Comparison of ENCODE assay signal across 16 cellular contexts in genomic region chr12:107580750-107581529, GRCh38.
A peak's percentile ranks its signal among the peaks of the same experiment; 100 is the strongest.
DNase-seq lines count a peak whose midpoint lies in the region; ATAC-seq, FAIRE-seq and TF ChIP-seq lines count a peak whose summit lies in the region.
"Had no signal": no experiment of that assay in that cellular context is flagged by ENCODE, and none has a peak within 500 bp of the region (broad histone marks: within the 10 kb centered on the region; RNA-seq: fewer than 3 reads in every experiment).

No MANE protein-coding gene starts in this region.

- intact Hi-C loops in right cardiac atrium (cut with DNase I), result no loop called here

- no peak overlapping the region for H3K27ac ChIP-seq in right cardiac atrium (ENCODE audit: low read length)
- H3K27ac ChIP-seq in neuronal stem cell (replicated peaks; ENCODE audit: low read length), result no peak overlapping the region
- H3K27ac ChIP-seq: BLaER1, SJCRH30 had no signal

- peaks cover 0 to 5% of the 10 kb centered on the region in 2 donors for H3K9me3 Mint-ChIP-seq in activated T-cell treated with anti-CD3 and anti-CD28 coated beads, Interleukin-2, amount 50 U/mL, for 72 hours
- H3K9me3 Mint-ChIP-seq: dendritic cell treated with granulocyte-macrophage colony-stimulating factor and Interleukin-4, amounts not matched to agents 40 ng/mL and 50 ng/mL, for 4 days had no signal

- WGBS in right cardiac atrium, result 27% methylated on average over 64 of the region's 64 CpGs
- no CpG with 5 or more reads among the region's 64 CpGs for WGBS in neuronal stem cell (ENCODE audit: extremely low coverage in 2 of 2, insufficient read length in 2 of 2, insufficient replicate concordance in 1 of 2), 2 donors

- ATAC-seq in right cardiac atrium (no peak), HG03280 (IDR thresholded peaks at IDR 0.05; ENCODE audit: unreplicated experiment) (no peak), GM21717 (IDR thresholded peaks at IDR 0.05; ENCODE audit: unreplicated experiment) (no peak)
- no peak for ATAC-seq in activated T-cell treated with anti-CD3 and anti-CD28 coated beads, Interleukin-2, amount 50 U/mL, for 72 hours (replicated peaks in 1 of 2)

- H2BK120ac ChIP-seq in neuronal stem cell (ENCODE audit: low read depth, low read length), result no peak overlapping the region

- no peak overlapping the region for H4K8ac ChIP-seq in neuronal stem cell (ENCODE audit: low read depth, low read length)

- H3K36me3 Mint-ChIP-seq in activated T-cell treated with anti-CD3 and anti-CD28 coated beads, Interleukin-2, amount 50 U/mL, for 72 hours (ENCODE audit: insufficient read depth in 2 of 2), result peaks cover 2 to 3% of the 10 kb centered on the region in 2 donors

- H3K27me3 Mint-ChIP-seq in activated T-cell treated with anti-CD3 and anti-CD28 coated beads, Interleukin-2, amount 50 U/mL, for 72 hours (ENCODE audit: low read depth), result no peaks in the 10 kb centered on the region
- H3K27me3 Mint-ChIP-seq: dendritic cell treated with granulocyte-macrophage colony-stimulating factor and Interleukin-4, amounts not matched to agents 40 ng/mL and 50 ng/mL, for 4 days had no signal

- H3K4me3 Mint-ChIP-seq in activated T-cell treated with anti-CD3 and anti-CD28 coated beads, Interleukin-2, amount 50 U/mL, for 72 hours, result no peak overlapping the region
- H3K4me3 Mint-ChIP-seq: dendritic cell treated with granulocyte-macrophage colony-stimulating factor and Interleukin-4, amounts not matched to agents 40 ng/mL and 50 ng/mL, for 4 days had no signal

- no peaks in the 10 kb centered on the region for H3K36me3 ChIP-seq in neuronal stem cell (replicated peaks in 1 of 2; ENCODE audit: control insufficient read depth in 2 of 2, insufficient read depth in 2 of 2, low read length in 2 of 2)
- H3K36me3 ChIP-seq: BLaER1, SJCRH30 had no signal

- H3K4me1 Mint-ChIP-seq in activated T-cell treated with anti-CD3 and anti-CD28 coated beads, Interleukin-2, amount 50 U/mL, for 72 hours (ENCODE audit: low read depth), result no peaks in the 10 kb centered on the region

- no peak overlapping the region for H3K9ac ChIP-seq in neuronal stem cell (ENCODE audit: low read depth, low read length, poor library complexity)
- H3K9ac ChIP-seq: BLaER1 had no signal

- peak; percentile 56 for DNase-seq in AG20443 (ENCODE audit: low spot score)
- no peak for DNase-seq in astrocyte of the cerebellum (ENCODE audit: low read depth)
- DNase-seq in right cardiac atrium, result no peak
- DNase-seq in neuronal stem cell (ENCODE audit: low spot score), result peak; percentile 9
- DNase-seq in activated T-cell treated with anti-CD3 and anti-CD28 coated beads, Interleukin-2, amount 50 U/mL, for 72 hours, result no peak
- no peak for DNase-seq in urothelium cell line (ENCODE audit: low spot score)
- DNase-seq: activated effector memory CD4-positive, alpha-beta T cell treated with anti-CD3 and anti-CD28 coated beads, Interleukin-2, amount 50 U/mL, for 16 hours; HCEC 1CT; Kasumi-1; NCI-H345; SJCRH30 had no signal

- in situ Hi-C loops in astrocyte of the cerebellum (cut with HindIII; ENCODE audit: low sequenced_read_pairs), result no loop called here

- no peak overlapping the region for H2BK15ac ChIP-seq in neuronal stem cell (ENCODE audit: low read length)

- H3K14ac ChIP-seq in neuronal stem cell (ENCODE audit: low read length), result no peak overlapping the region

- peak overlapping the region; percentile 50 for H3K4me2 ChIP-seq in neuronal stem cell (ENCODE audit: insufficient read depth, low read length, poor library complexity, severe bottlenecking)
- H3K4me2 ChIP-seq: BLaER1 had no signal

- no peak overlapping the region for H3K27ac Mint-ChIP-seq in activated T-cell treated with anti-CD3 and anti-CD28 coated beads, Interleukin-2, amount 50 U/mL, for 72 hours
- H3K27ac Mint-ChIP-seq: dendritic cell treated with granulocyte-macrophage colony-stimulating factor and Interleukin-4, amounts not matched to agents 40 ng/mL and 50 ng/mL, for 4 days had no signal

- no peak overlapping the region for H2BK5ac ChIP-seq in neuronal stem cell (ENCODE audit: low read length)

- H3K4ac ChIP-seq in neuronal stem cell (ENCODE audit: low read length), result no peak overlapping the region

- no peaks in the 10 kb centered on the region for H3K79me1 ChIP-seq in neuronal stem cell (ENCODE audit: low read depth, low read length)

- H3K4me1 ChIP-seq in right cardiac atrium (ENCODE audit: control insufficient read depth, insufficient read depth, low read length) (no peaks in the 10 kb centered on the region), neuronal stem cell (ENCODE audit: control insufficient read depth in 2 of 2, insufficient read depth in 1 of 2, low read depth in 1 of 2, low read length in 2 of 2) (peaks cover 0 to 20% of the 10 kb centered on the region in 2 donors)
- H3K4me1 ChIP-seq: SJCRH30 had no signal

- no peak overlapping the region for H4K91ac ChIP-seq in neuronal stem cell (ENCODE audit: low read depth, low read length, poor library complexity)

- TF ChIP-seq CTCF in astrocyte of the cerebellum (IDR thresholded peaks at IDR 0.05; ENCODE audit: low read depth, low read length, missing control alignments), result no peak

- FAIRE-seq in urothelium cell line (lab: Jason Lieb, UNC), result no peak
- FAIRE-seq: islet of Langerhans had no signal

- no peak overlapping the region for H3K23ac ChIP-seq in neuronal stem cell (ENCODE audit: low read depth, low read length, poor library complexity)

- H3K9me3 ChIP-seq in right cardiac atrium (ENCODE audit: control insufficient read depth, low read length), result no peaks in the 10 kb centered on the region
- no peaks in the 10 kb centered on the region for H3K9me3 ChIP-seq in neuronal stem cell (replicated peaks in 1 of 2; ENCODE audit: control insufficient read depth in 2 of 2, insufficient read depth in 1 of 2, low read depth in 1 of 2, low read length in 2 of 2)
- H3K9me3 ChIP-seq: BLaER1, SJCRH30 had no signal

- H3K4me3 ChIP-seq in astrocyte of the cerebellum (ENCODE audit: low read depth, low read length), result peak overlapping the region; percentile 14
- H3K4me3 ChIP-seq in right cardiac atrium (ENCODE audit: low read length), result peak overlapping the region; percentile 17
- peak overlapping the region in 1 of 2 donors; percentile 58 for H3K4me3 ChIP-seq in neuronal stem cell (ENCODE audit: low read length in 2 of 2)
- H3K4me3 ChIP-seq: BLaER1, SJCRH30 had no signal

- no peak overlapping the region for H2AK5ac ChIP-seq in neuronal stem cell (ENCODE audit: low read depth, low read length)

- H3K27me3 ChIP-seq in right cardiac atrium (ENCODE audit: control insufficient read depth, insufficient read depth), result no peaks in the 10 kb centered on the region
- H3K27me3 ChIP-seq in neuronal stem cell (ENCODE audit: control insufficient read depth in 3 of 3, insufficient read depth in 3 of 3, low read depth in 1 of 3, low read length in 3 of 3), result peaks cover 0 to 11% (median 0%) of the 10 kb centered on the region in 3 experiments
- H3K27me3 ChIP-seq: BLaER1, SJCRH30 had no signal

- peak overlapping the region; percentile 45 for H3K18ac ChIP-seq in neuronal stem cell (ENCODE audit: low read length)

- no peak overlapping the region for H2AFZ ChIP-seq in neuronal stem cell (ENCODE audit: low read length)

- no peak overlapping the region for H2BK12ac ChIP-seq in neuronal stem cell (ENCODE audit: low read length)

Comparison
In these comparisons a context has a peak if more than half of its experiments do, and no peak if none do; other contexts are left out.
1. DNase-seq: peak in AG20443 (single experiment) and neuronal stem cell (single experiment); none in astrocyte of the cerebellum (single experiment), right cardiac atrium (0 of 3), activated T-cell treated with anti-CD3 and anti-CD28 coated beads, Interleukin-2, amount 50 U/mL, for 72 hours (0 of 2) and urothelium cell line (single experiment).